In the genomic region with DNA sequence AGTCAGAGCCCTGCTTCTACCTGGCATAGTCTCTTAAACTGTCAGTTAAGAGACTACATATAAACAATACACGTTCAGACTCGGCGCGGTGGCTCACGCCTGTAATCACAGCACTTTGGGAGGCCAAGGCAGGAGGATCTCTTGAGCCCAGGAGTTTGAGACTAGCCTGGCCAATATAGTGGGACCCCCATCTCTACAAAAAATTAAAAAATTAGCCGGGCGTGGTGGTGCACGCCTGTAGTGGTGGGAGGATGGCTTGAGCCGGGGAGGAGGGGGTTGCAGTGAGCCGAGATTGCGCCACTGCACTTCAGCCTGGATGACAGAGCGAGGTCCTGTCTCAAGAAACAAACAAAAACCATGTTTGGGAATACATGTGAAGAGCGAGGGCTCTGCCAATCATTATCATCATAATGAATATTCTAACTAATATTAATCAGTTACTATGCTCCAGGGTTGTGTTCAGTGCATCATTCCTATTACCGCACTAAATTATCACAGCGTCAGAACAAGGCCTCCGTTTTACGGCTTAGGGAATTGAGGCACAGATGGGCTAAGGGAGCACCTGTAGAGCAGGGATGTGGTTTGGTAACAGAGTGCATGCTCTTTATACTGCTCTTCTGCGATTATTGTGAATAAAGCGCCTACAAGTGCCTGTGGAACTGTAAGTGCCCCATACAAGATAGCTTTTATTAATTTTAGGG, we compare ENCODE assay signal across 8 cellular contexts. TPM values are rescaled to one million over a fixed set of nuclear protein-coding genes. Genes with fewer than 3 reads are reported as not detected.
DNase-seq lines count a peak whose midpoint lies in the region; ATAC-seq, FAIRE-seq and TF ChIP-seq lines count a peak whose summit lies in the region.

No MANE protein-coding gene starts in this region.

- no peaks in the 10 kb centered on the region for H3K27me3 ChIP-seq in HUES48 (ENCODE audit: control insufficient read depth, insufficient read depth, low read length)
- no peaks in the 10 kb centered on the region for H3K27me3 ChIP-seq in K562 (ENCODE audit: control insufficient read depth in 2 of 2, insufficient read depth in 2 of 2, low read length in 2 of 2)
- H3K27me3 ChIP-seq in mucosa of stomach (ENCODE audit: control insufficient read depth, insufficient read depth, low read length): no peaks in the 10 kb centered on the region
- H3K27me3 ChIP-seq in prostate gland (replicated peaks; ENCODE audit: insufficient read depth): no peaks in the 10 kb centered on the region

- H3K4me1 ChIP-seq in HUES48 (ENCODE audit: control insufficient read depth, insufficient read depth, low read length) (peaks cover 30% of the 10 kb centered on the region), K562 (replicated peaks in 1 of 2; ENCODE audit: control insufficient read depth in 2 of 2, insufficient read depth in 2 of 2, low read length in 2 of 2) (peaks cover 39 to 55% of the 10 kb centered on the region in 2 experiments), mucosa of stomach (ENCODE audit: control insufficient read depth, insufficient read depth, low read length) (peaks cover 40% of the 10 kb centered on the region), prostate gland (replicated peaks) (peaks cover 23% of the 10 kb centered on the region)

- intact Hi-C loops in K562 (cut with micrococcal nuclease): loop anchor here (2.0 kb wide), 2 partner anchors 53 to 147 kb away; no protein-coding TSS in a partner anchor
- intact Hi-C loops in prostate gland (cut with DNase I): loop anchor here (2.0 to 10.0 kb wide), 2 partner anchors 67 to 149 kb away; a partner anchor contains a TSS

- H3K9me3 ChIP-seq in HUES48 (ENCODE audit: control insufficient read depth, insufficient read depth, low read length) (no peaks in the 10 kb centered on the region), K562 (replicated peaks; ENCODE audit: control insufficient read depth, insufficient read depth, low read depth, low read length) (no peaks in the 10 kb centered on the region), mucosa of stomach (ENCODE audit: control insufficient read depth, low read length) (no peaks in the 10 kb centered on the region), prostate gland (no peaks in the 10 kb centered on the region)

- 54% methylated on average over 19 of the region's 19 CpGs for WGBS in K562 (ENCODE audit: insufficient coverage, low coverage, missing lambda C conversion rate)
- WGBS in prostate gland: 84% methylated on average over 19 of the region's 19 CpGs

- FAIRE-seq in K562 (lab: Jason Lieb, UNC): peak; percentile 73

- H3K27ac ChIP-seq in 22Rv1 (peak overlapping the region; percentile 94), HUES48 (ENCODE audit: low read depth, low read length) (no peak overlapping the region), K562 (ENCODE audit: extremely low read depth, low read depth, low read length) (peak overlapping the region; percentile 75), prostate gland (peak overlapping the region in 1 of 2 donors; percentile 80)

- in situ Hi-C loops in K562 (cut with MboI): no loop called here
- in situ Hi-C loops in G401 (cut with HindIII; ENCODE audit: low sequenced_read_pairs): no loop called here

- TF ChIP-seq CTCF in 22Rv1 (IDR thresholded peaks at IDR 0.05) (no peak), K562 (IDR thresholded peaks at IDR 0.05 in 2 of 3, conservative IDR thresholded peaks at IDR 0.05 in 1 of 3; ENCODE audit: insufficient read depth in 2 of 3, low read depth in 1 of 3, low read length in 3 of 3) (no peak), prostate gland (IDR thresholded peaks at IDR 0.05) (no peak)

- BruUV-seq in K562 (replicated peaks; lab: Mats Ljungman, UMichigan): no TSS peak

- CTCF ChIA-PET in K562 (lab: Yijun Ruan, JAX; ENCODE audit: low intra/inter-chr PET ratio): no interaction called here

- peak overlapping the region; percentile 16; the same call in 1 of the 2 replicates for H2AFZ ChIP-seq in K562 (ENCODE audit: low read depth, low read length)

- H3K4me3 ChIP-seq in HUES48 (ENCODE audit: low read depth, low read length): peak overlapping the region; percentile 18; the same call in 1 of the 2 replicates
- peak overlapping the region; percentile 57; the same call in 1 of the 2 replicates for H3K4me3 ChIP-seq in K562
- H3K4me3 ChIP-seq in mucosa of stomach (ENCODE audit: low read length): no peak overlapping the region
- H3K4me3 ChIP-seq in prostate gland: no peak overlapping the region

- TF ChIP-seq EP300 in K562 (IDR thresholded peaks at IDR 0.05; ENCODE audit: low read length): no peak

- peak overlapping the region; percentile 85 for H3K4me2 ChIP-seq in K562 (ENCODE audit: insufficient read depth, low read length)

- DNase-seq in K562 (ENCODE audit: extremely low read depth in 1 of 4, low spot score in 3 of 4) (no peak), DMS53 treated with DMSO at 0.1 percent for 48 hours (lab: John Stamatoyannopoulos, UW; ENCODE audit: unreplicated experiment) (no peak), G401 (ENCODE audit: low spot score) (no peak), prostate gland (ENCODE audit: low spot score) (no peak)

- H3K9me1 ChIP-seq in K562 (ENCODE audit: control insufficient read depth, insufficient read depth, low read length): peaks cover 12% of the 10 kb centered on the region

- TF ChIP-seq POLR2A in K562 (conservative IDR thresholded peaks at IDR 0.05) (no peak), prostate gland (IDR thresholded peaks at IDR 0.05) (no peak), GM18505 (IDR thresholded peaks at IDR 0.05; ENCODE audit: borderline replicate concordance, extremely low read depth, insufficient read depth, insufficient read length) (no peak)

- H3K79me2 ChIP-seq in K562 (ENCODE audit: control insufficient read depth, insufficient read depth, low read length): peaks cover 87% of the 10 kb centered on the region

- no peak for TF ChIP-seq RAD21 in K562 (CRISPR knock-in tag; conservative IDR thresholded peaks at IDR 0.05 in 1 of 2, IDR thresholded peaks at IDR 0.05 in 1 of 2)

- ATAC-seq in K562 (no peak), GM18505 (IDR thresholded peaks at IDR 0.05; ENCODE audit: unreplicated experiment) (no peak)

- POLR2A ChIA-PET in K562 (lab: Yijun Ruan, JAX): interaction anchor here (0.8 to 1.4 kb wide), 4 partner anchors 9 to 151 kb away, joined by 3 to 6 read pairs (median 4); a partner anchor contains a TSS

- H4K20me1 ChIP-seq in K562 (replicated peaks; ENCODE audit: control insufficient read depth, insufficient read depth, low read length): peaks cover 27% of the 10 kb centered on the region

- H3K36me3 ChIP-seq in HUES48 (ENCODE audit: control insufficient read depth, insufficient read depth, low read length) (peaks cover 22% of the 10 kb centered on the region), K562 (ENCODE audit: control insufficient read depth, insufficient read depth, low read length) (peaks cover 39% of the 10 kb centered on the region; the same call in 2 of the 3 replicates), mucosa of stomach (ENCODE audit: control insufficient read depth, insufficient read depth, low read length) (no peaks in the 10 kb centered on the region), prostate gland (no peaks in the 10 kb centered on the region)

- H3K9ac ChIP-seq in HUES48 (ENCODE audit: low read depth, low read length): no peak overlapping the region
- peak overlapping the region in 1 of 2 experiments; percentile 70; a peak in 1 of 4 replicates for H3K9ac ChIP-seq in K562 (ENCODE audit: insufficient read depth in 1 of 2, low read depth in 2 of 2, low read length in 2 of 2)
- H3K9ac ChIP-seq in mucosa of stomach (ENCODE audit: low read length): peak overlapping the region; percentile 5

RNA-seq across cellular contexts. Expression of a gene that starts 0.8 kb away (rescaled TPM):
- 16.1 and 17.7 TPM in 2 replicates for total RNA-seq in K562 (2011; cell fraction: chromatin; rRNA removed; ENCODE audit: low replicate concordance)
- 11.6 and 16.8 TPM in 2 replicates for total RNA-seq in K562 (2011; cell fraction: nucleolus; rRNA removed)
- total RNA-seq in K562 (2011; cell fraction: nucleoplasm; rRNA removed): 22.7 and 45.6 TPM in 2 replicates
- total RNA-seq in K562 (2014; rRNA removed) (28.6 and 41.1 TPM in 2 replicates), K562 (2014; rRNA removed; fragmentation: Illumina TruSeq; extraction: Trizol) (13.8 and 16.4 TPM in 2 replicates), K562 (2015; rRNA removed; fragmentation: Illumina TruSeq; extraction: Trizol) (33.8 and 38.3 TPM in 2 replicates), K562 (2021) (23.3 and 32.2 TPM in 2 replicates), prostate gland (10 to 100 TPM in 1 of 2 donors, 1 to 10 TPM in 1; 3.0 to 16.5 TPM)
- polyA plus RNA-seq in K562 (2011; rRNA removed) (10.2 and 11.3 TPM in 2 replicates), K562 (2014; fragmentation: Illumina TruSeq; extraction: Trizol) (18.0 and 31.0 TPM in 2 replicates), K562 (2014; fragmentation: Nextera tagmentation; extraction: Ambion mirVana) (10 to 100 TPM; 36.3 to 36.7 TPM), K562 (2014; rRNA removed) (45.3 and 55.4 TPM in 2 replicates)
- 12.1 and 14.9 TPM in 2 replicates for polyA plus RNA-seq in K562 (2011; cell fraction: cytosol; rRNA removed)
- polyA plus RNA-seq in K562 (2011; cell fraction: nucleus; rRNA removed): 17.8 and 22.9 TPM in 2 replicates
- 36.7 and 97.1 TPM in 2 replicates for polyA plus RNA-seq in K562 (2012)
- 7.6 and 8.3 TPM in 2 replicates for polyA minus RNA-seq in K562 (2011; rRNA and poly(A)+ RNA removed)
- polyA minus RNA-seq in K562 (2011; cell fraction: cytosol; rRNA and poly(A)+ RNA removed): 9.0 and 12.3 TPM in 2 replicates
- polyA minus RNA-seq in K562 (2011; cell fraction: nucleus; rRNA and poly(A)+ RNA removed): 6.5 and 9.8 TPM in 2 replicates
- 4.2 and 48.9 TPM in 2 replicates for total RNA-seq in G401 (2014; rRNA removed; shearing (Covaris generic))

RNA-seq across cellular contexts. Expression of a gene that starts 1.9 kb away (rescaled TPM):
- total RNA-seq in K562 (2011; cell fraction: chromatin; rRNA removed; ENCODE audit: low replicate concordance): 149 and 396 TPM in 2 replicates
- total RNA-seq in K562 (2011; cell fraction: nucleolus; rRNA removed): 249 and 262 TPM in 2 replicates
- 155 and 157 TPM in 2 replicates for total RNA-seq in K562 (2011; cell fraction: nucleoplasm; rRNA removed)
- total RNA-seq in K562 (2014; rRNA removed) (122 and 177 TPM in 2 replicates), K562 (2014; rRNA removed; fragmentation: Illumina TruSeq; extraction: Trizol) (52.5 and 60.9 TPM in 2 replicates), K562 (2015; rRNA removed; fragmentation: Illumina TruSeq; extraction: Trizol) (80.5 and 88.7 TPM in 2 replicates), K562 (2021) (168 and 171 TPM in 2 replicates), prostate gland (100 to 1,000 TPM in 1 of 2 donors, 10 to 100 TPM in 1; 70.8 to 117 TPM)
- polyA plus RNA-seq in K562 (2011; rRNA removed) (133 and 165 TPM in 2 replicates), K562 (2014; fragmentation: Illumina TruSeq; extraction: Trizol) (140 and 168 TPM in 2 replicates), K562 (2014; fragmentation: Nextera tagmentation; extraction: Ambion mirVana) (10 to 100 TPM; 25.6 to 37.5 TPM), K562 (2014; rRNA removed) (150 and 173 TPM in 2 replicates)
- 143 and 272 TPM in 2 replicates for polyA plus RNA-seq in K562 (2011; cell fraction: cytosol; rRNA removed)
- 440 and 526 TPM in 2 replicates for polyA plus RNA-seq in K562 (2011; cell fraction: nucleus; rRNA removed)
- 107 and 154 TPM in 2 replicates for polyA plus RNA-seq in K562 (2012)
- 77.2 and 97.0 TPM in 2 replicates for polyA minus RNA-seq in K562 (2011; rRNA and poly(A)+ RNA removed)
- polyA minus RNA-seq in K562 (2011; cell fraction: cytosol; rRNA and poly(A)+ RNA removed): 74.4 and 91.0 TPM in 2 replicates
- 76.3 and 93.3 TPM in 2 replicates for polyA minus RNA-seq in K562 (2011; cell fraction: nucleus; rRNA and poly(A)+ RNA removed)
- total RNA-seq in G401 (2014; rRNA removed; shearing (Covaris generic)): 36.9 and 53.2 TPM in 2 replicates

RNA-seq across cellular contexts. Expression of a gene that starts 40.4 kb away (rescaled TPM):
- total RNA-seq in K562 (2011; cell fraction: chromatin; rRNA removed; ENCODE audit: low replicate concordance): 6.3 and 21.2 TPM in 2 replicates
- total RNA-seq in K562 (2011; cell fraction: nucleolus; rRNA removed): 16.3 and 17.0 TPM in 2 replicates
- total RNA-seq in K562 (2011; cell fraction: nucleoplasm; rRNA removed): 8.3 and 8.5 TPM in 2 replicates
- total RNA-seq in K562 (2014; rRNA removed) (1.6 and 3.4 TPM in 2 replicates), K562 (2014; rRNA removed; fragmentation: Illumina TruSeq; extraction: Trizol) (1.1 TPM in 2 replicates), K562 (2015; rRNA removed; fragmentation: Illumina TruSeq; extraction: Trizol) (0.75 and 1.2 TPM in 2 replicates), K562 (2021) (3.9 and 4.7 TPM in 2 replicates), prostate gland (10 to 100 TPM; 21.8 to 68.6 TPM)
- polyA plus RNA-seq in K562 (2011; rRNA removed) (1.8 and 4.4 TPM in 2 replicates), K562 (2014; fragmentation: Illumina TruSeq; extraction: Trizol) (0.86 and 1.6 TPM in 2 replicates), K562 (2014; fragmentation: Nextera tagmentation; extraction: Ambion mirVana) (under 1 TPM; 0.20 TPM), K562 (2014; rRNA removed) (1.8 and 3.4 TPM in 2 replicates)
- 2.6 and 3.1 TPM in 2 replicates for polyA plus RNA-seq in K562 (2011; cell fraction: cytosol; rRNA removed)
- polyA plus RNA-seq in K562 (2011; cell fraction: nucleus; rRNA removed): 34.1 and 41.9 TPM in 2 replicates
- 1.6 and 2.7 TPM in 2 replicates for polyA plus RNA-seq in K562 (2012)
- polyA minus RNA-seq in K562 (2011; rRNA and poly(A)+ RNA removed): 1.6 and 2.3 TPM in 2 replicates
- 1.9 and 3.1 TPM in 2 replicates for polyA minus RNA-seq in K562 (2011; cell fraction: cytosol; rRNA and poly(A)+ RNA removed)
- polyA minus RNA-seq in K562 (2011; cell fraction: nucleus; rRNA and poly(A)+ RNA removed): 8.5 and 12.6 TPM in 2 replicates
- total RNA-seq in G401 (2014; rRNA removed; shearing (Covaris generic)): not detected in 2 replicates

Comparison
In these comparisons a context has a peak if more than half of its experiments do, and no peak if none do; other contexts are left out.
1. H3K4me3 ChIP-seq: peak in HUES48 (single experiment) and K562 (single experiment); none in mucosa of stomach (single experiment) and prostate gland (0 of 2).